ENCODE assay signal across 12 cellular contexts in the genomic region with DNA sequence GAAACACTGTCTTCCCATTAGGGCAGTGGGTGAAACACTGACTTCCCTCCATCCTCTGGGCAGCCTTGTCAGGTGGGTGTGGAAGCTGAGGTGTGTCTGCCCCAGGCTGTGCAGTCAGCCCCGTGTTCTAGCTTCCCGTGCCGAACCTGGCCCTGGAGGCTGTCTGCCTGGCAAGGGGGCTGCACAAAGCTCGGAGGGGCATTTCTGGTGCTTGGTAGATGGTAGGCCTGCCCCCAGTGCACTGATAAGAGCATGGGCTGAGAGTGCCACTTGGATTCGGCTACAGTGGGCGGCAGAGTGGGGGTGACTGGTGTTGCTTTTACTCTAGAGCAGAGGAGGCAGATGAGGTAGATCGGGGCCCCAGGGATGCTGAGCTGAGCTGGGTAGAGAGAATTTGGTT. TPM values are rescaled to one million over a fixed set of nuclear protein-coding genes. Genes with fewer than 3 reads are reported as not detected.
DNase-seq lines count a peak whose midpoint lies in the region; ATAC-seq, FAIRE-seq and TF ChIP-seq lines count a peak whose summit lies in the region.
"Had no signal": no experiment of that assay in that cellular context is flagged by ENCODE, and none has a peak within 500 bp of the region (broad histone marks: within the 10 kb centered on the region; RNA-seq: fewer than 3 reads in every experiment).

No MANE protein-coding gene starts in this region.

- H3K36me3 ChIP-seq in astrocyte (ENCODE audit: insufficient read depth, low read length) (no peaks in the 10 kb centered on the region), iPS-20b (ENCODE audit: insufficient read depth, low read depth, low read length) (0 out of 2 replicates have a peak, but pooled peaks cover 3% of the 10 kb centered on the region)
- H3K36me3 ChIP-seq: HAP-1, Peyer's patch, stomach had no signal

- H3K9me3 ChIP-seq in astrocyte (ENCODE audit: insufficient read depth, low read depth, low read length) (no peaks in the 10 kb centered on the region), iPS-20b (ENCODE audit: insufficient read depth, low read depth, low read length) (no peaks in the 10 kb centered on the region)
- H3K9me3 ChIP-seq: HAP-1, Peyer's patch, stomach had no signal

- H3K9me3 Mint-ChIP-seq in stimulated activated naive CD8-positive, alpha-beta T cell treated with anti-CD3 and anti-CD28 coated beads, Interleukin-15, amount 100 ng/mL, for 72 hours, result no peaks in the 10 kb centered on the region
- no peaks in the 10 kb centered on the region for H3K9me3 Mint-ChIP-seq in astrocyte (ENCODE audit: unreplicated experiment)

- H2AFZ ChIP-seq in astrocyte (ENCODE audit: low read depth, low read length), result no peak overlapping the region

- H3K27ac ChIP-seq in astrocyte (ENCODE audit: low read depth, low read length) (no peak overlapping the region), iPS-20b (ENCODE audit: low read length) (peak overlapping the region; percentile 5)
- H3K27ac ChIP-seq: Peyer's patch had no signal

- no peak for ATAC-seq in stimulated activated naive CD8-positive, alpha-beta T cell treated with anti-CD3 and anti-CD28 coated beads, Interleukin-15, amount 100 ng/mL, for 72 hours
- ATAC-seq in stimulated activated naive CD8-positive, alpha-beta T cell treated with anti-CD3 and anti-CD28 coated beads, Interleukin-15, Interleukin-2, amounts not matched to agents 100 U/mL and 50 U/mL, for 24 hours, result no peak
- ATAC-seq in HG03378 (IDR thresholded peaks at IDR 0.05; ENCODE audit: unreplicated experiment) (no peak), HG03571 (IDR thresholded peaks at IDR 0.05; ENCODE audit: unreplicated experiment) (no peak)

- H3K4me2 ChIP-seq in astrocyte (ENCODE audit: low read length), result peak overlapping the region; percentile 40

- H3K36me3 Mint-ChIP-seq in astrocyte (ENCODE audit: low read depth, unreplicated experiment), result peaks cover 4% of the 10 kb centered on the region

- CTCF ChIA-PET in HEK293T (lab: Yijun Ruan, JAX), result interaction anchor here (1.3 kb wide), 1 partner anchor 109 kb away, joined by 4 read pairs; no protein-coding TSS in a partner anchor

- H3K4me1 ChIP-seq in astrocyte (ENCODE audit: insufficient read depth, low read length), result peaks cover 49% of the 10 kb centered on the region
- peaks cover 84% of the 10 kb centered on the region for H3K4me1 ChIP-seq in iPS-20b (ENCODE audit: insufficient read depth, low read length)

- peaks cover 88% of the 10 kb centered on the region for H4K20me1 ChIP-seq in astrocyte (ENCODE audit: insufficient read depth, low read length)

- POLR2A ChIA-PET in HEK293T (lab: Yijun Ruan, JAX), result no interaction called here

- DNase-seq in stimulated activated naive CD8-positive, alpha-beta T cell treated with anti-CD3 and anti-CD28 coated beads, Interleukin-15, amount 100 ng/mL, for 72 hours, result no peak
- no peak for DNase-seq in stimulated activated naive CD8-positive, alpha-beta T cell treated with anti-CD3 and anti-CD28 coated beads, Interleukin-15, Interleukin-2, amounts not matched to agents 100 U/mL and 50 U/mL, for 24 hours
- DNase-seq in astrocyte (ENCODE audit: low read depth), result no peak
- DNase-seq in NCI-H1105 (lab: John Stamatoyannopoulos, UW), result no peak
- DNase-seq in HEK293T (ENCODE audit: extremely low spot score), result no peak
- DNase-seq: NCI-H345, Peyer's patch, stomach had no signal

- peak overlapping the region in 1 of 2 donors; percentile 2 for H3K4me3 Mint-ChIP-seq in stimulated activated naive CD8-positive, alpha-beta T cell treated with anti-CD3 and anti-CD28 coated beads, Interleukin-15, amount 100 ng/mL, for 72 hours
- peak overlapping the region; percentile 73 for H3K4me3 Mint-ChIP-seq in astrocyte (ENCODE audit: unreplicated experiment)

- peak overlapping the region; percentile 28 to 84 for H3K27ac Mint-ChIP-seq in stimulated activated naive CD8-positive, alpha-beta T cell treated with anti-CD3 and anti-CD28 coated beads, Interleukin-15, amount 100 ng/mL, for 72 hours
- H3K27ac Mint-ChIP-seq in astrocyte (ENCODE audit: unreplicated experiment), result peak overlapping the region; percentile 99

- H3K4me1 Mint-ChIP-seq in stimulated activated naive CD8-positive, alpha-beta T cell treated with anti-CD3 and anti-CD28 coated beads, Interleukin-15, amount 100 ng/mL, for 72 hours, result peaks cover 80% of the 10 kb centered on the region
- H3K4me1 Mint-ChIP-seq in astrocyte (ENCODE audit: low read depth, unreplicated experiment), result peaks cover 83% of the 10 kb centered on the region

- no peaks in the 10 kb centered on the region for H3K27me3 Mint-ChIP-seq in stimulated activated naive CD8-positive, alpha-beta T cell treated with anti-CD3 and anti-CD28 coated beads, Interleukin-15, amount 100 ng/mL, for 72 hours
- H3K27me3 Mint-ChIP-seq in astrocyte (ENCODE audit: low read depth, unreplicated experiment), result no peaks in the 10 kb centered on the region

- no peaks in the 10 kb centered on the region for H3K27me3 ChIP-seq in astrocyte (ENCODE audit: insufficient read depth, low read length)
- H3K27me3 ChIP-seq in iPS-20b (ENCODE audit: insufficient read depth, low read length), result no peaks in the 10 kb centered on the region
- H3K27me3 ChIP-seq: Peyer's patch, stomach had no signal

- TF ChIP-seq CTCF in astrocyte (IDR thresholded peaks at IDR 0.05; ENCODE audit: insufficient read depth, low read depth, low read length), result no peak

- no peak for FAIRE-seq in astrocyte (lab: Jason Lieb, UNC)

- peaks cover 100% of the 10 kb centered on the region for H3K79me2 ChIP-seq in astrocyte (ENCODE audit: insufficient read depth, low read length)

- H3K9ac ChIP-seq in astrocyte (ENCODE audit: low read length) (no peak overlapping the region), iPS-20b (ENCODE audit: low read depth, low read length) (peak overlapping the region; percentile 70; the same call in 1 of the 2 replicates)

- H3K4me3 ChIP-seq in astrocyte (ENCODE audit: insufficient read depth, low read depth, low read length), result no peak overlapping the region
- H3K4me3 ChIP-seq in iPS-20b (ENCODE audit: low read length), result no peak overlapping the region
- H3K4me3 ChIP-seq: HAP-1, Peyer's patch, stomach had no signal

TF ChIP-seq in HEK293T, 16 proteins besides CTCF, POLR2A, EP300 and RAD21:
- TF ChIP-seq TARDBP (IDR thresholded peaks at IDR 0.05), result no peak
- no peak for TF ChIP-seq LEF1 (IDR thresholded peaks at IDR 0.05; ENCODE audit: borderline replicate concordance)
- TF ChIP-seq FOXA1 (IDR thresholded peaks at IDR 0.05), result no peak
- no peak for TF ChIP-seq HDGF (IDR thresholded peaks at IDR 0.05; ENCODE audit: borderline replicate concordance)
- no peak for TF ChIP-seq ELF4 (IDR thresholded peaks at IDR 0.05)
- no peak for TF ChIP-seq FOXM1 (IDR thresholded peaks at IDR 0.05; ENCODE audit: borderline replicate concordance)
- TF ChIP-seq FOXK2 (IDR thresholded peaks at IDR 0.05), result no peak
- no peak for TF ChIP-seq BHLHE40 (IDR thresholded peaks at IDR 0.05; ENCODE audit: borderline replicate concordance)
- TF ChIP-seq SUZ12 (IDR thresholded peaks at IDR 0.05), result no peak
- TF ChIP-seq, protein P1, sequence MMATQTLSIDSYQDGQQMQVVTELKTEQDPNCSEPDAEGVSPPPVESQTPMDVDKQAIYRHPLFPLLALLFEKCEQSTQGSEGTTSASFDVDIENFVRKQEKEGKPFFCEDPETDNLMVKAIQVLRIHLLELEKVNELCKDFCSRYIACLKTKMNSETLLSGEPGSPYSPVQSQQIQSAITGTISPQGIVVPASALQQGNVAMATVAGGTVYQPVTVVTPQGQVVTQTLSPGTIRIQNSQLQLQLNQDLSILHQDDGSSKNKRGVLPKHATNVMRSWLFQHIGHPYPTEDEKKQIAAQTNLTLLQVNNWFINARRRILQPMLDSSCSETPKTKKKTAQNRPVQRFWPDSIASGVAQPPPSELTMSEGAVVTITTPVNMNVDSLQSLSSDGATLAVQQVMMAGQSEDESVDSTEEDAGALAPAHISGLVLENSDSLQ (IDR thresholded peaks at IDR 0.05), result no peak
- TF ChIP-seq NFRKB (IDR thresholded peaks at IDR 0.05), result no peak
- no peak for TF ChIP-seq SP1 (IDR thresholded peaks at IDR 0.05)
- no peak for TF ChIP-seq ZNF384 (IDR thresholded peaks at IDR 0.05)
- no peak for TF ChIP-seq ARNT (IDR thresholded peaks at IDR 0.05)
- no peak for TF ChIP-seq L3MBTL2 (conservative IDR thresholded peaks at IDR 0.05)
- TF ChIP-seq CTBP1 (IDR thresholded peaks at IDR 0.05; ENCODE audit: borderline replicate concordance), result no peak
TF ChIP-seq in HEK293T: peak in this region for 0.

RNA-seq across cellular contexts. Expression of a gene that starts 21.3 kb away (rescaled TPM):
- total RNA-seq in astrocyte, result 247 and 270 TPM in 2 replicates
